ENCODE assay signal across 20 cellular contexts in the genomic region with DNA sequence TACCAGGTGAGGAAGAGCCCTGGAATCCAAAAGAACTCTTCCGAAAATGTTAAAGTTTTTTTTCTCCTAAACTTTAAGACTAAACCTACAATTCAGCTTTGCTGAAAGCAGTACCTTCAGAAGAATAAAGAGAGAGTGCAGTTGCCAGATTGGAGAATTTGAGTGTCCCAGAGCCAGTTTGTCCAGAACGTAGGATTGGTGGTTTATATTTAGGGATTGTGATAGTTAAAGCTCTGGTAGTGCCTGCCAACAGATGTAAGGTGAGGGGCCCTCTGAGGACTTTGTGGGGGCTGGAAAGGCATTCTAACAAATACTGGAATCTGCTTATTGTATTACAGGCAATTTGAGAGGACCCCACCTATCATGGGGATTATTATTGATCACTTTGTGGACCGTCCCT. TPM values are rescaled to one million over a fixed set of nuclear protein-coding genes. Genes with fewer than 3 reads are reported as not detected.
DNase-seq lines count a peak whose midpoint lies in the region; ATAC-seq, FAIRE-seq and TF ChIP-seq lines count a peak whose summit lies in the region.
"Had no signal": no experiment of that assay in that cellular context is flagged by ENCODE, and none has a peak within 500 bp of the region (broad histone marks: within the 10 kb centered on the region; RNA-seq: fewer than 3 reads in every experiment).

No MANE protein-coding gene starts in this region.

- TF ChIP-seq CTCF in AG04450 (IDR thresholded peaks at IDR 0.05; ENCODE audit: low read depth, low read length), result no peak
- TF ChIP-seq CTCF in heart right ventricle (IDR thresholded peaks at IDR 0.05), result no peak
- no peak for TF ChIP-seq CTCF in pancreas (IDR thresholded peaks at IDR 0.05)

- POLR2A ChIA-PET in AG04450 (lab: Yijun Ruan, JAX), result interaction anchor here (0.9 kb wide), 1 partner anchor 63 kb away, joined by 3 read pairs; no protein-coding TSS in a partner anchor

- no peak for ATAC-seq in T-helper 17 cell
- ATAC-seq in heart right ventricle, result peak in 4 of 8 donors; percentile 34 to 77 (median 70)
- no peak for ATAC-seq in stimulated activated effector memory CD8-positive, alpha-beta T cell treated with anti-CD3 and anti-CD28 coated beads, Interleukin-12 subunit alpha, Interleukin-12 subunit beta, amount 100 ng/mL, for 72 hours
- no peak for ATAC-seq in pancreas
- ATAC-seq: GM12878 had no signal

- no peaks in the 10 kb centered on the region for H3K9me3 Mint-ChIP-seq in stimulated activated effector memory CD8-positive, alpha-beta T cell treated with anti-CD3 and anti-CD28 coated beads, Interleukin-12 subunit alpha, Interleukin-12 subunit beta, amount 100 ng/mL, for 72 hours
- H3K9me3 Mint-ChIP-seq: CD4-positive, alpha-beta memory T cell had no signal

- intact Hi-C loops in heart right ventricle (cut with DNase I), result no loop called here
- intact Hi-C loops in pancreas (cut with DNase I), result no loop called here

- H3K9me3 ChIP-seq in AG04450 (ENCODE audit: control insufficient read depth, insufficient read depth, low read length) (no peaks in the 10 kb centered on the region), T-helper 17 cell (ENCODE audit: control insufficient read depth, low read length, poor library complexity, severe bottlenecking) (no peaks in the 10 kb centered on the region), heart right ventricle (no peaks in the 10 kb centered on the region), pancreas (no peaks in the 10 kb centered on the region)

- CTCF ChIA-PET in AG04450 (lab: Charles Lee), result no interaction called here

- DNase-seq in AG04450 (ENCODE audit: low read depth, low spot score), result no peak
- no peak for DNase-seq in T-helper 17 cell
- no peak for DNase-seq in heart right ventricle
- no peak for DNase-seq in stimulated activated effector memory CD8-positive, alpha-beta T cell treated with anti-CD3 and anti-CD28 coated beads, Interleukin-12 subunit alpha, Interleukin-12 subunit beta, amount 100 ng/mL, for 72 hours (ENCODE audit: low spot score in 2 of 2)
- DNase-seq in pancreas, result no peak
- DNase-seq in dermis blood vessel endothelial cell, result no peak
- DNase-seq in central memory CD4-positive, alpha-beta T cell, result no peak
- DNase-seq: ACHN; CD4-positive, alpha-beta memory T cell; DMS79; GOT3; KBM-7; NCI-H1092; NCI-H1694; NCI-H2107; NCI-H345; NCI-H526 treated with DMSO at 0.1 percent for 48 hours had no signal

- WGBS in heart right ventricle, 2 donors, result 72 to 78% methylated on average over 3 of the region's 3 CpGs
- 89 to 94% methylated on average over 3 of the region's 3 CpGs for WGBS in pancreas, 2 donors

- H3K4me1 ChIP-seq in heart right ventricle, result peaks cover 3 to 23% (median 15%) of the 10 kb centered on the region in 9 donors
- H3K4me1 ChIP-seq in pancreas, result no peaks in the 10 kb centered on the region

- peak overlapping the region; percentile 57 for H3K27ac Mint-ChIP-seq in T-helper 17 cell
- H3K27ac Mint-ChIP-seq in stimulated activated effector memory CD8-positive, alpha-beta T cell treated with anti-CD3 and anti-CD28 coated beads, Interleukin-12 subunit alpha, Interleukin-12 subunit beta, amount 100 ng/mL, for 72 hours, result peak overlapping the region; percentile 20
- H3K27ac Mint-ChIP-seq: B cell had no signal

- H3K4me3 Mint-ChIP-seq in T-helper 17 cell, result no peak overlapping the region
- no peak overlapping the region for H3K4me3 Mint-ChIP-seq in stimulated activated effector memory CD8-positive, alpha-beta T cell treated with anti-CD3 and anti-CD28 coated beads, Interleukin-12 subunit alpha, Interleukin-12 subunit beta, amount 100 ng/mL, for 72 hours
- H3K4me3 Mint-ChIP-seq: B cell; CD4-positive, alpha-beta memory T cell had no signal

- H3K27me3 ChIP-seq in AG04450 (ENCODE audit: control insufficient read depth, insufficient read depth, low read length), result no peaks in the 10 kb centered on the region
- no peaks in the 10 kb centered on the region for H3K27me3 ChIP-seq in heart right ventricle
- H3K27me3 ChIP-seq in pancreas, result no peaks in the 10 kb centered on the region

- peaks cover 2% of the 10 kb centered on the region for H3K36me3 Mint-ChIP-seq in T-helper 17 cell (ENCODE audit: low read depth)
- H3K36me3 Mint-ChIP-seq in stimulated activated effector memory CD8-positive, alpha-beta T cell treated with anti-CD3 and anti-CD28 coated beads, Interleukin-12 subunit alpha, Interleukin-12 subunit beta, amount 100 ng/mL, for 72 hours, result peaks cover 100% of the 10 kb centered on the region

- no peak overlapping the region for H3K4me3 ChIP-seq in AG04450 (ENCODE audit: low read depth, low read length)
- no peak overlapping the region for H3K4me3 ChIP-seq in heart right ventricle
- H3K4me3 ChIP-seq in pancreas, result no peak overlapping the region
- H3K4me3 ChIP-seq: GM12878 had no signal

- H3K27me3 Mint-ChIP-seq in T-helper 17 cell, result no peaks in the 10 kb centered on the region
- H3K27me3 Mint-ChIP-seq: B cell; CD4-positive, alpha-beta memory T cell had no signal

- H3K36me3 ChIP-seq in heart right ventricle, result peaks cover 0 to 100% (median 64%) of the 10 kb centered on the region in 9 donors
- H3K36me3 ChIP-seq in pancreas, result peaks cover 5 to 75% (median 18%) of the 10 kb centered on the region in 3 donors

- FAIRE-seq in pancreas (lab: Jason Lieb, UNC), result no peak
- FAIRE-seq: GM12878, GM19239 had no signal

- H3K4me1 Mint-ChIP-seq in T-helper 17 cell, result no peaks in the 10 kb centered on the region
- no peaks in the 10 kb centered on the region for H3K4me1 Mint-ChIP-seq in stimulated activated effector memory CD8-positive, alpha-beta T cell treated with anti-CD3 and anti-CD28 coated beads, Interleukin-12 subunit alpha, Interleukin-12 subunit beta, amount 100 ng/mL, for 72 hours
- H3K4me1 Mint-ChIP-seq: B cell had no signal

- H3K27ac ChIP-seq in AG04450 (ENCODE audit: low read depth, low read length) (peak overlapping the region; percentile 3), heart right ventricle (peak overlapping the region in 6 of 10 donors; percentile 4 to 68 (median 52)), pancreas (no peak overlapping the region)

RNA-seq across cellular contexts. Expression of gene ATG13, which starts 39.8 kb away (rescaled TPM):
- 57.9 and 62.5 TPM in 2 replicates for polyA plus RNA-seq in AG04450 (2011; rRNA removed)
- polyA minus RNA-seq in AG04450 (2011; rRNA and poly(A)+ RNA removed), result 89.7 and 121 TPM in 2 replicates
- total RNA-seq in T-helper 17 cell, result 100 to 1,000 TPM; 110 to 129 TPM
- total RNA-seq in heart right ventricle, result 10 to 100 TPM; 35.7 to 50.6 (median 42.5) TPM
- 10 to 100 TPM; 25.8 to 28.6 TPM for polyA plus RNA-seq in heart right ventricle
- total RNA-seq in pancreas, result 10 to 100 TPM; 34.0 to 59.6 (median 41.9) TPM
- 10 to 100 TPM; 27.5 to 28.5 TPM for polyA plus RNA-seq in pancreas
- 57.7 and 67.3 TPM in 2 replicates for total RNA-seq in dermis blood vessel endothelial cell

RNA-seq across cellular contexts. Expression of gene HARBI1, which starts 40.2 kb away (rescaled TPM):
- 4.3 and 4.4 TPM in 2 replicates for polyA plus RNA-seq in AG04450 (2011; rRNA removed)
- polyA minus RNA-seq in AG04450 (2011; rRNA and poly(A)+ RNA removed), result 5.5 and 5.6 TPM in 2 replicates
- 10 to 100 TPM; 17.2 to 17.4 TPM for total RNA-seq in T-helper 17 cell
- total RNA-seq in heart right ventricle, result 1 to 10 TPM; 2.6 to 4.4 (median 3.2) TPM
- 1 to 10 TPM; 1.7 to 2.5 TPM for polyA plus RNA-seq in heart right ventricle
- 1 to 10 TPM; 1.7 to 2.6 (median 2.2) TPM for total RNA-seq in pancreas
- polyA plus RNA-seq in pancreas, result 1 to 10 TPM; 2.0 TPM
- total RNA-seq in dermis blood vessel endothelial cell, result 3.7 and 5.8 TPM in 2 replicates

RNA-seq across cellular contexts. Expression of gene ARHGAP1, which starts 43.2 kb away (rescaled TPM):
- polyA plus RNA-seq in AG04450 (2011; rRNA removed) (42.4 and 73.9 TPM in 2 replicates), heart right ventricle (10 to 100 TPM; 28.4 to 38.7 TPM), pancreas (10 to 100 TPM; 18.7 to 30.2 TPM)
- polyA minus RNA-seq in AG04450 (2011; rRNA and poly(A)+ RNA removed), result 145 and 212 TPM in 2 replicates
- total RNA-seq in T-helper 17 cell (10 to 100 TPM; 58.0 to 65.9 TPM), heart right ventricle (100 to 1,000 TPM in 7 of 10 donors, 10 to 100 TPM in 3; 59.0 to 268 (median 140) TPM), pancreas (10 to 100 TPM; 22.2 to 51.1 (median 32.0) TPM), dermis blood vessel endothelial cell (21.6 and 35.4 TPM in 2 replicates)

RNA-seq across cellular contexts. Expression of gene ZNF408, which starts 43.6 kb away (rescaled TPM):
- polyA plus RNA-seq in AG04450 (2011; rRNA removed) (4.9 TPM in 2 replicates), heart right ventricle (1 to 10 TPM; 6.2 to 6.7 TPM), pancreas (1 to 10 TPM; 6.7 to 7.8 TPM)
- 8.0 and 10.3 TPM in 2 replicates for polyA minus RNA-seq in AG04450 (2011; rRNA and poly(A)+ RNA removed)
- total RNA-seq in T-helper 17 cell (10 to 100 TPM; 11.0 to 14.7 TPM), heart right ventricle (1 to 10 TPM; 5.0 to 8.9 (median 6.7) TPM), pancreas (1 to 10 TPM; 2.8 to 5.6 (median 4.1) TPM), dermis blood vessel endothelial cell (7.9 and 8.7 TPM in 2 replicates)

Comparison
In these comparisons a context has a peak if more than half of its experiments do, and no peak if none do; other contexts are left out.
1. H3K27ac ChIP-seq: peak in AG04450 (single experiment) and heart right ventricle (6 of 10); none in pancreas (0 of 4).